ENCODE assay signal across 8 cellular contexts in the genomic region with DNA sequence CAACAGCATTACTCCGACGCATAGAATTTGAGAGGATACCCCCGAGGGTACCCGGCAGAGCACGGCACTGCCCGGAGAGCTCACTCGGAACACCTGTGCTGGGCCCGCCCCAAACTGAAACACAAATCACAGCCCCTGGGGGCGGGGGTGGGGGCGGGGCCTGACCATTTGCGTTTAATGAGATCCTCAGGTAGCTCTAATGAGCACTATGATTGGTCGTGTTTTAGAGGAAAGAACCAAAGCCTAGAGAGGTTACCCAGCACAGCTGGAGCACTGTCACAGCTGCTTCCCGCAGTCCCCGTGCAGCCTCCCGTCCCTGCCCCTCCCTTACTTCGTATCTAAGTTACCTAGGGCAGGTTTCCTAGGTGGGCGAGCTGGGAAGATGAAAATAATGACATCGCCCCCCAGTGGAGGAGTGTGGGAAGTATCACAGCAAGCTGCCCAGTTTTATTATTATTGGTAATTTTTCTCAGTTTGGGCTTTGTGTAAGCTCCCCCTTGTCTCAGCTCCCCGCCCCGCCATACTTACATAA.
DNase-seq lines count a peak whose midpoint lies in the region; ATAC-seq, FAIRE-seq and TF ChIP-seq lines count a peak whose summit lies in the region.

No MANE protein-coding gene starts in this region.

- no peak overlapping the region for H3K4me3 Mint-ChIP-seq in activated naive CD4-positive, alpha-beta T cell treated with anti-CD3 and anti-CD28 coated beads, Interleukin-2, amount 10 ng/mL, durations not matched to agents 7 days and 5 days

- H3K4me1 Mint-ChIP-seq in activated naive CD4-positive, alpha-beta T cell treated with anti-CD3 and anti-CD28 coated beads, Interleukin-2, amount 10 ng/mL, durations not matched to agents 7 days and 5 days = no peaks in the 10 kb centered on the region

- 32% methylated on average over 17 of the region's 20 CpGs for WGBS in A549 (ENCODE audit: missing lambda C conversion rate)

- POLR2A ChIA-PET in A549 (lab: Yijun Ruan, JAX) = interaction anchor here (1.2 to 1.6 kb wide), 3 partner anchors 121 to 212 kb away, joined by 4 to 7 read pairs (median 4); no protein-coding TSS in a partner anchor

- TF ChIP-seq CTCF in A549 (IDR thresholded peaks at IDR 0.05) = peak; percentile 84

- TF ChIP-seq EP300 in A549 (IDR thresholded peaks at IDR 0.05) = no peak

- TF ChIP-seq RAD21 in A549 (conservative IDR thresholded peaks at IDR 0.05 in 1 of 2, IDR thresholded peaks at IDR 0.05 in 1 of 2) = peak; percentile 72 to 82

- peak; percentile 85 to 90 for ATAC-seq in A549
- ATAC-seq in HG03280 (IDR thresholded peaks at IDR 0.05; ENCODE audit: unreplicated experiment) = no peak
- ATAC-seq in HG03159 (IDR thresholded peaks at IDR 0.05; ENCODE audit: unreplicated experiment) = no peak

- DNase-seq in A549 (ENCODE audit: low read depth in 1 of 2, low spot score in 1 of 2) (peak; percentile 73 to 75), GM12892 (ENCODE audit: insufficient read length) (peak; percentile 17), NCI-H774 (lab: John Stamatoyannopoulos, UW) (peak; percentile 64)
- DNase-seq in activated naive CD4-positive, alpha-beta T cell treated with anti-CD3 and anti-CD28 coated beads, Interleukin-2, amount 10 ng/mL, durations not matched to agents 7 days and 5 days = peak; percentile 52
- DNase-seq in stimulated activated CD4-positive, alpha-beta T cell treated with anti-CD3 and anti-CD28 coated beads, Interleukin-4, amount 100 ng/mL, for 24 hours = peak; percentile 23

- H3K36me3 ChIP-seq in iPS-15b (ENCODE audit: control insufficient read depth, insufficient read depth, low read length) = no peaks in the 10 kb centered on the region

- no peak for TF ChIP-seq POLR2A in A549 (IDR thresholded peaks at IDR 0.05; ENCODE audit: low read length)
- TF ChIP-seq POLR2A in GM12892 (IDR thresholded peaks at IDR 0.05; ENCODE audit: low read depth, low read length) = no peak

- FAIRE-seq in A549 (lab: Jason Lieb, UNC) (no peak), GM12892 (lab: Jason Lieb, UNC) (no peak)

- H3K4me2 ChIP-seq in A549 = peak overlapping the region; percentile 81

- H3K27me3 ChIP-seq in iPS-15b (ENCODE audit: control insufficient read depth, insufficient read depth, low read length) = peaks cover 3% of the 10 kb centered on the region

- H3K9me3 ChIP-seq in A549 (peaks cover 5% of the 10 kb centered on the region; the same call in 1 of the 3 replicates), iPS-15b (ENCODE audit: control insufficient read depth, insufficient read depth, low read length) (no peaks in the 10 kb centered on the region)

- H3K9me3 Mint-ChIP-seq in activated naive CD4-positive, alpha-beta T cell treated with anti-CD3 and anti-CD28 coated beads, Interleukin-2, amount 10 ng/mL, durations not matched to agents 7 days and 5 days = peaks cover 5% of the 10 kb centered on the region

- no peak overlapping the region for H3K27ac Mint-ChIP-seq in activated naive CD4-positive, alpha-beta T cell treated with anti-CD3 and anti-CD28 coated beads, Interleukin-2, amount 10 ng/mL, durations not matched to agents 7 days and 5 days

- H3K9ac ChIP-seq in iPS-15b (ENCODE audit: low read depth, low read length) = no peak overlapping the region

- peaks cover 46% of the 10 kb centered on the region for H3K27me3 Mint-ChIP-seq in activated naive CD4-positive, alpha-beta T cell treated with anti-CD3 and anti-CD28 coated beads, Interleukin-2, amount 10 ng/mL, durations not matched to agents 7 days and 5 days

- H3K36me3 Mint-ChIP-seq in activated naive CD4-positive, alpha-beta T cell treated with anti-CD3 and anti-CD28 coated beads, Interleukin-2, amount 10 ng/mL, durations not matched to agents 7 days and 5 days = no peaks in the 10 kb centered on the region

- CTCF ChIA-PET in A549 (lab: Yijun Ruan, JAX) = interaction anchor here (0.5 to 2.9 kb wide), 54 partner anchors 9 to 582 kb away, joined by 3 to 19 read pairs (median 4); partner anchors contain the start of genes WDR73 and ZSCAN2
- CTCF ChIA-PET in activated naive CD4-positive, alpha-beta T cell treated with anti-CD3 and anti-CD28 coated beads, Interleukin-2, amount 10 ng/mL, durations not matched to agents 7 days and 5 days (lab: Charles Lee) = interaction anchor here (0.6 to 2.2 kb wide), 18 partner anchors 9 to 360 kb away, joined by 3 to 10 read pairs (median 3); no protein-coding TSS in a partner anchor

- H3K4me3 ChIP-seq in A549 (peak overlapping the region; percentile 51), iPS-15b (ENCODE audit: low read depth, low read length) (peak overlapping the region; percentile 55)

- H3K27ac ChIP-seq in A549 = peak overlapping the region; percentile 63 to 73

- H3K4me1 ChIP-seq in A549 = peaks cover 5% of the 10 kb centered on the region; the same call in 2 of the 3 replicates
- no peaks in the 10 kb centered on the region for H3K4me1 ChIP-seq in iPS-15b (ENCODE audit: control insufficient read depth, insufficient read depth, low read length)

TF ChIP-seq in A549, 52 proteins besides CTCF, POLR2A, EP300 and RAD21:
- TF ChIP-seq HDAC2 (IDR thresholded peaks at IDR 0.05) (no peak), EHF (CRISPR knock-in tag; IDR thresholded peaks at IDR 0.05) (no peak), RNF2 (IDR thresholded peaks at IDR 0.05; ENCODE audit: borderline replicate concordance, low read depth) (no peak), SMC3 (IDR thresholded peaks at IDR 0.05) (peak; percentile 81)

Comparison
In these comparisons a context has a peak if more than half of its experiments do, and no peak if none do; other contexts are left out.
1. ATAC-seq: peak in A549 (2 of 2); none in HG03280 (single experiment) and HG03159 (single experiment).
2. DNase-seq: peak in every context shown above with its lines; median percentile 74 in A549; 64 in NCI-H774; 52 in activated naive CD4-positive, alpha-beta T cell treated with anti-CD3 and anti-CD28 coated beads, Interleukin-2, amount 10 ng/mL, durations not matched to agents 7 days and 5 days; 23 in stimulated activated CD4-positive, alpha-beta T cell treated with anti-CD3 and anti-CD28 coated beads, Interleukin-4, amount 100 ng/mL, for 24 hours; 17 in GM12892.